Comparison of ENCODE assay signal across 15 cellular contexts in the genomic region with DNA sequence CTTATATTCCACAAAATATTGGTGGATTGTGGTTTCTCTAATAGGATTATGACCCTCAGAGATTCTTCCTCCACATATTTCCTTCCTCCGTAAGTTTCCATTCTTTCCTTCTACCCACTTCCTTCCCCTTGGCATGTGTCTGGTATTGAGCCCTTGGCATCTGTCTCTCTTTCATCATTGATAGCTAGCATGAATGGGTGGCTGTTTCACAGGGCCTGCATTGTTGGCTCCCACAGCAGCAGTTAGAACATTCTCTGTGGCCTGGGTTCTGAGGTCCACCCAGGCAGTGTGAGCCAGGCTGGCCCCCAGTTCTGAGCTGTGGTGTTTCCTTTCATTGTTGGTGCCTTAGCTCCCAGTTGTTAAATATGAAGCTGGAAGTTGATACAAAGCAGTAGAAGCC.
A peak's percentile ranks its signal among the peaks of the same experiment; 100 is the strongest.
DNase-seq lines count a peak whose midpoint lies in the region; TF ChIP-seq lines count a peak whose summit lies in the region.
"Had no signal": no experiment of that assay in that cellular context is flagged by ENCODE, and none has a peak within 500 bp of the region (broad histone marks: within the 10 kb centered on the region; RNA-seq: fewer than 3 reads in every experiment).

No MANE protein-coding gene starts in this region.

- no CpG with 5 or more reads among the region's 1 CpG for WGBS in H9 (ENCODE audit: extremely low coverage, insufficient read length, low lambda C conversion rate)

- no peak overlapping the region for H3K18ac ChIP-seq in H9 (ENCODE audit: insufficient read length, low read depth, low read length)

- no peak overlapping the region for H2AK5ac ChIP-seq in H9 (ENCODE audit: insufficient read length, low read length)

- H2BK12ac ChIP-seq in H9 (ENCODE audit: insufficient read length, low read depth, low read length) = no peak overlapping the region

- no peak overlapping the region for H3K56ac ChIP-seq in H9 (ENCODE audit: insufficient read length, low read depth, low read length)

- no peak overlapping the region for H3K14ac ChIP-seq in H9 (ENCODE audit: insufficient read depth, low read length)

- DNase-seq in H9 (no peak), anterior cingulate cortex (lab: John Stamatoyannopoulos, UW) (peak in 50 of 58 donors; percentile 11 to 90 (median 60)), medulla oblongata (ENCODE audit: extremely low spot score) (peak; percentile 91), AG08396 (ENCODE audit: low spot score) (no peak), chondrocyte (ENCODE audit: low spot score) (no peak)
- DNase-seq in activated CD4-positive, alpha-beta T cell treated with anti-CD3 and anti-CD28 coated beads, Interleukin-2, amount 10 ng/mL, durations not matched to agents 24 days and 14 days = no peak
- no peak for DNase-seq in activated CD4-positive, alpha-beta T cell treated with anti-CD3 and anti-CD28 coated beads, Interleukin-2, amount 50 U/mL, for 1 hour
- DNase-seq: activated CD4-positive, alpha-beta T cell treated with anti-CD3 and anti-CD28 coated beads, Interleukin-2, amount 50 U/mL, for 48 hours; activated effector memory CD4-positive, alpha-beta T cell treated with Interleukin-2 at 50 U/mL for 16 hours; CD8-positive, alpha-beta T cell; GDM1; NCI-H187; NCI-H524 had no signal

- H3K27me3 Mint-ChIP-seq in H9 (ENCODE audit: low read depth) = no peaks in the 10 kb centered on the region
- H3K27me3 Mint-ChIP-seq in activated CD4-positive, alpha-beta T cell treated with anti-CD3 and anti-CD28 coated beads, Interleukin-2, amount 10 ng/mL, durations not matched to agents 24 days and 14 days = no peaks in the 10 kb centered on the region
- no peaks in the 10 kb centered on the region for H3K27me3 Mint-ChIP-seq in chondrocyte (ENCODE audit: low read depth)

- H3K4me2 ChIP-seq in H9 (ENCODE audit: insufficient read depth, insufficient read length, low read length) = no peak overlapping the region

- H3K9me3 Mint-ChIP-seq in H9 (no peaks in the 10 kb centered on the region), chondrocyte (ENCODE audit: low read depth) (no peaks in the 10 kb centered on the region)
- no peaks in the 10 kb centered on the region for H3K9me3 Mint-ChIP-seq in activated CD4-positive, alpha-beta T cell treated with anti-CD3 and anti-CD28 coated beads, Interleukin-2, amount 10 ng/mL, durations not matched to agents 24 days and 14 days
- H3K9me3 Mint-ChIP-seq: CD8-positive, alpha-beta T cell had no signal

- no peak overlapping the region for H3K4ac ChIP-seq in H9 (ENCODE audit: low read depth, low read length)

- H3K27me3 ChIP-seq in H9 (ENCODE audit: insufficient read depth, low read length) = no peaks in the 10 kb centered on the region
- no peaks in the 10 kb centered on the region for H3K27me3 ChIP-seq in stomach smooth muscle (ENCODE audit: control insufficient read depth in 1 of 2, insufficient read depth in 2 of 2, low read length in 2 of 2)

- no peak overlapping the region for H3K4me3 ChIP-seq in stomach smooth muscle (ENCODE audit: low read length in 2 of 2)

- H2BK20ac ChIP-seq in H9 (ENCODE audit: low read depth, low read length, poor library complexity, severe bottlenecking) = no peak overlapping the region

- no peak overlapping the region for H2AFZ ChIP-seq in H9 (ENCODE audit: low read length)
- H2AFZ ChIP-seq: parathyroid adenoma had no signal

- H3K4me3 Mint-ChIP-seq in H9 (no peak overlapping the region), chondrocyte (ENCODE audit: unreplicated experiment) (no peak overlapping the region)
- no peak overlapping the region for H3K4me3 Mint-ChIP-seq in activated CD4-positive, alpha-beta T cell treated with anti-CD3 and anti-CD28 coated beads, Interleukin-2, amount 10 ng/mL, durations not matched to agents 24 days and 14 days
- H3K4me3 Mint-ChIP-seq: CD8-positive, alpha-beta T cell had no signal

- no peak overlapping the region for H4K5ac ChIP-seq in H9 (ENCODE audit: insufficient read length, low read depth, low read length)

- H4K91ac ChIP-seq in H9 (ENCODE audit: insufficient read length, low read depth, low read length) = no peak overlapping the region

- H3K27ac Mint-ChIP-seq in H9 (peak overlapping the region in 2 of 3 experiments; percentile 5 to 42; a peak in 2 of 7 replicates), chondrocyte (ENCODE audit: unreplicated experiment) (no peak overlapping the region)
- H3K27ac Mint-ChIP-seq in activated CD4-positive, alpha-beta T cell treated with anti-CD3 and anti-CD28 coated beads, Interleukin-2, amount 10 ng/mL, durations not matched to agents 24 days and 14 days = no peak overlapping the region
- H3K27ac Mint-ChIP-seq: CD8-positive, alpha-beta T cell had no signal

- peaks cover 7% of the 10 kb centered on the region for H3K4me1 ChIP-seq in H9 (ENCODE audit: insufficient read depth, low read length)
- peaks cover 43% of the 10 kb centered on the region for H3K4me1 ChIP-seq in stomach smooth muscle (ENCODE audit: control insufficient read depth, insufficient read depth, low read length)
- H3K4me1 ChIP-seq: parathyroid adenoma had no signal

- no peak overlapping the region for H4K8ac ChIP-seq in H9 (replicated peaks; ENCODE audit: insufficient read length, low read depth, low read length)

- H2BK120ac ChIP-seq in H9 (ENCODE audit: low read depth, low read length, poor library complexity, severe bottlenecking) = no peak overlapping the region

- H3K36me3 Mint-ChIP-seq in H9 (ENCODE audit: insufficient read depth in 1 of 3, low read depth in 3 of 3) = peaks cover 7 to 21% (median 13%) of the 10 kb centered on the region in 3 experiments; a peak in 4 of 7 replicates
- H3K36me3 Mint-ChIP-seq in activated CD4-positive, alpha-beta T cell treated with anti-CD3 and anti-CD28 coated beads, Interleukin-2, amount 10 ng/mL, durations not matched to agents 24 days and 14 days (ENCODE audit: low read depth) = peaks cover 6% of the 10 kb centered on the region
- H3K36me3 Mint-ChIP-seq in chondrocyte (ENCODE audit: low read depth) = no peaks in the 10 kb centered on the region

- no peaks in the 10 kb centered on the region for H4K20me1 ChIP-seq in H9 (ENCODE audit: control insufficient read depth, insufficient read depth, insufficient read length)

- H3K27ac ChIP-seq in H9 (ENCODE audit: insufficient read length, low read depth, low read length) = no peak overlapping the region
- peak overlapping the region; percentile 99 for H3K27ac ChIP-seq in stomach smooth muscle (ENCODE audit: low read length)
- H3K27ac ChIP-seq: parathyroid adenoma had no signal

- no peaks in the 10 kb centered on the region for H3K79me2 ChIP-seq in H9 (ENCODE audit: insufficient read depth, low read length)
- H3K79me2 ChIP-seq: parathyroid adenoma had no signal

- H2BK15ac ChIP-seq in H9 (ENCODE audit: low read depth, low read length) = no peak overlapping the region

- no peak overlapping the region for H2BK5ac ChIP-seq in H9 (ENCODE audit: insufficient read length, low read length)

- no peaks in the 10 kb centered on the region for H3K36me3 ChIP-seq in stomach smooth muscle (ENCODE audit: control insufficient read depth in 2 of 2, insufficient read depth in 2 of 2, low read length in 2 of 2)

- H3K9ac ChIP-seq in H9 (ENCODE audit: extremely low read depth, insufficient read length, low read length) = no peak overlapping the region
- no peak overlapping the region for H3K9ac ChIP-seq in stomach smooth muscle (ENCODE audit: low read length in 2 of 2)
- H3K9ac ChIP-seq: parathyroid adenoma had no signal

- H3K23me2 ChIP-seq in H9 (ENCODE audit: insufficient read length, low read depth, low read length, poor library complexity, severe bottlenecking) = no peaks in the 10 kb centered on the region

- H3K79me1 ChIP-seq in H9 (ENCODE audit: insufficient read depth, low read depth, low read length, poor library complexity, severe bottlenecking) = no peaks in the 10 kb centered on the region

- H3T11ph ChIP-seq in H9 (ENCODE audit: low read length) = no peak overlapping the region

- H3K4me1 Mint-ChIP-seq in H9 (peaks cover 11 to 25% of the 10 kb centered on the region in 2 experiments), chondrocyte (ENCODE audit: low read depth) (peaks cover 48% of the 10 kb centered on the region)
- peaks cover 15% of the 10 kb centered on the region for H3K4me1 Mint-ChIP-seq in activated CD4-positive, alpha-beta T cell treated with anti-CD3 and anti-CD28 coated beads, Interleukin-2, amount 10 ng/mL, durations not matched to agents 24 days and 14 days

- TF ChIP-seq CTCF in H9 (conservative IDR thresholded peaks at IDR 0.05) = no peak
- no peak for TF ChIP-seq CTCF in chondrocyte (IDR thresholded peaks at IDR 0.05)

- no peak overlapping the region for H3K23ac ChIP-seq in H9 (ENCODE audit: insufficient read length, low read depth, low read length)

- H3K9me3 ChIP-seq in H9 (ENCODE audit: control insufficient read depth, low read depth, low read length) (no peaks in the 10 kb centered on the region), stomach smooth muscle (ENCODE audit: control insufficient read depth in 2 of 2, low read length in 2 of 2) (no peaks in the 10 kb centered on the region)

- intact Hi-C loops in activated CD4-positive, alpha-beta T cell treated with anti-CD3 and anti-CD28 coated beads, Interleukin-2, amount 10 ng/mL, durations not matched to agents 24 days and 14 days (cut with micrococcal nuclease) = no loop called here

Comparison
In these comparisons a context has a peak if more than half of its experiments do, and no peak if none do; other contexts are left out.
1. DNase-seq: peak in anterior cingulate cortex (50 of 58) and medulla oblongata (single experiment); none in H9 (single experiment), activated CD4-positive, alpha-beta T cell treated with anti-CD3 and anti-CD28 coated beads, Interleukin-2, amount 10 ng/mL, durations not matched to agents 24 days and 14 days (single experiment), AG08396 (single experiment), activated CD4-positive, alpha-beta T cell treated with anti-CD3 and anti-CD28 coated beads, Interleukin-2, amount 50 U/mL, for 1 hour (single experiment) and chondrocyte (single experiment).
2. H3K27ac Mint-ChIP-seq: peak in H9 (2 of 3); none in activated CD4-positive, alpha-beta T cell treated with anti-CD3 and anti-CD28 coated beads, Interleukin-2, amount 10 ng/mL, durations not matched to agents 24 days and 14 days (single experiment) and chondrocyte (single experiment).